1 cellular context compared by ENCODE assay signal in genomic region chr3:48492461-48493202, GRCh38.
TF ChIP-seq lines count a peak whose summit lies in the region.

No MANE protein-coding gene starts in this region.

TF ChIP-seq in K562, 482 proteins besides CTCF, POLR2A, EP300 and RAD21:
- no peak for TF ChIP-seq POLR3A (IDR thresholded peaks at IDR 0.05; ENCODE audit: borderline replicate concordance, extremely low read depth, insufficient read depth, insufficient read length)
- TF ChIP-seq, protein P1, sequence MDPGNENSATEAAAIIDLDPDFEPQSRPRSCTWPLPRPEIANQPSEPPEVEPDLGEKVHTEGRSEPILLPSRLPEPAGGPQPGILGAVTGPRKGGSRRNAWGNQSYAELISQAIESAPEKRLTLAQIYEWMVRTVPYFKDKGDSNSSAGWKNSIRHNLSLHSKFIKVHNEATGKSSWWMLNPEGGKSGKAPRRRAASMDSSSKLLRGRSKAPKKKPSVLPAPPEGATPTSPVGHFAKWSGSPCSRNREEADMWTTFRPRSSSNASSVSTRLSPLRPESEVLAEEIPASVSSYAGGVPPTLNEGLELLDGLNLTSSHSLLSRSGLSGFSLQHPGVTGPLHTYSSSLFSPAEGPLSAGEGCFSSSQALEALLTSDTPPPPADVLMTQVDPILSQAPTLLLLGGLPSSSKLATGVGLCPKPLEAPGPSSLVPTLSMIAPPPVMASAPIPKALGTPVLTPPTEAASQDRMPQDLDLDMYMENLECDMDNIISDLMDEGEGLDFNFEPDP (CRISPR knock-in tag; IDR thresholded peaks at IDR 0.05), result no peak
- TF ChIP-seq CREB3 (tag; conservative IDR thresholded peaks at IDR 0.05; ENCODE audit: low read depth), result no peak
- peak; percentile 44; the same call in 1 of the 2 replicates for TF ChIP-seq SPI1 (IDR thresholded peaks at IDR 0.05; ENCODE audit: borderline replicate concordance, low read depth, low read length)
